14 cellular contexts compared by ENCODE assay signal in genomic region chr3:39096775-39097174, GRCh38. TPM values are rescaled to one million over a fixed set of nuclear protein-coding genes. Genes with fewer than 3 reads are reported as not detected.
DNase-seq lines count a peak whose midpoint lies in the region; ATAC-seq and TF ChIP-seq lines count a peak whose summit lies in the region.
"Had no signal": no experiment of that assay in that cellular context is flagged by ENCODE, and none has a peak within 500 bp of the region (broad histone marks: within the 10 kb centered on the region; RNA-seq: fewer than 3 reads in every experiment).

No MANE protein-coding gene starts in this region.

- intact Hi-C loops in Calu3 (cut with micrococcal nuclease; ENCODE audit: unreplicated experiment): no loop called here

- CTCF ChIA-PET in Calu3 (lab: Charles Lee): interaction anchor here (0.7 to 1.7 kb wide), 5 partner anchors 11 to 195 kb away, joined by 3 to 11 read pairs (median 3); partner anchors contain the start of genes GORASP1 and TTC21A

- no peaks in the 10 kb centered on the region for H3K27me3 ChIP-seq in HAP-1 (ENCODE audit: low read depth)
- H3K27me3 ChIP-seq: ascending aorta, thyroid gland had no signal

- H3K9me3 ChIP-seq in T-helper 17 cell (ENCODE audit: control insufficient read depth, low read length, poor library complexity, severe bottlenecking) (no peaks in the 10 kb centered on the region), HAP-1 (no peaks in the 10 kb centered on the region)
- H3K9me3 ChIP-seq: ascending aorta, thyroid gland had no signal

- H3K36me3 Mint-ChIP-seq in Calu3 (ENCODE audit: insufficient read depth, unreplicated experiment) (peaks cover 27% of the 10 kb centered on the region), T-helper 17 cell (ENCODE audit: low read depth) (peaks cover 6% of the 10 kb centered on the region), nephron (ENCODE audit: low read depth) (peaks cover 47% of the 10 kb centered on the region)

- no peak overlapping the region for H3K4me3 Mint-ChIP-seq in Calu3 (ENCODE audit: low read depth, unreplicated experiment)
- H3K4me3 Mint-ChIP-seq in T-helper 17 cell: no peak overlapping the region
- H3K4me3 Mint-ChIP-seq in nephron: no peak overlapping the region
- H3K4me3 Mint-ChIP-seq: CD4-positive, CD25-positive, alpha-beta regulatory T cell; natural killer cell treated with Interleukin-12 subunit alpha and Interleukin-12 subunit beta and Interleukin-15 and Interleukin-18, amount 100 ng/mL, for 72 hours had no signal

- no peak overlapping the region for H3K4me3 ChIP-seq in HAP-1
- H3K4me3 ChIP-seq: ascending aorta, thyroid gland had no signal

- peak; percentile 59 for DNase-seq in Calu3
- DNase-seq in T-helper 17 cell: no peak
- peak; percentile 65 for DNase-seq in globus pallidus (ENCODE audit: low spot score)
- DNase-seq in NCI-H2196 (lab: John Stamatoyannopoulos, UW; ENCODE audit: unreplicated experiment): no peak
- DNase-seq in HAP-1 (ENCODE audit: low spot score in 2 of 2): no peak
- no peak for DNase-seq in HUDEP-2 (lab: John Stamatoyannopoulos, UW; ENCODE audit: unreplicated experiment in 76 of 76)
- DNase-seq: CD4-positive, CD25-positive, alpha-beta regulatory T cell; NCI-H510A; stimulated activated CD4-positive, alpha-beta T cell treated with anti-CD3 and anti-CD28 coated beads, Interleukin-2, amount 100 ng/mL, for 48 hours; thyroid gland had no signal

- H3K9me3 Mint-ChIP-seq in Calu3 (ENCODE audit: low read depth, unreplicated experiment) (no peaks in the 10 kb centered on the region), nephron (no peaks in the 10 kb centered on the region)
- H3K9me3 Mint-ChIP-seq: CD4-positive, CD25-positive, alpha-beta regulatory T cell; natural killer cell treated with Interleukin-12 subunit alpha and Interleukin-12 subunit beta and Interleukin-15 and Interleukin-18, amount 100 ng/mL, for 72 hours had no signal

- in situ Hi-C loops in HAP-1 (cut with MboI; ENCODE audit: low sequenced_read_pairs): no loop called here

- TF ChIP-seq CTCF in Calu3 (IDR thresholded peaks at IDR 0.05; ENCODE audit: unreplicated experiment) (no peak), nephron (IDR thresholded peaks at IDR 0.05; ENCODE audit: unreplicated experiment in 3 of 3) (no peak)

- H3K36me3 ChIP-seq in HAP-1 (replicated peaks): peaks cover 58% of the 10 kb centered on the region

- BruUV-seq in Calu3 (replicated peaks; lab: Mats Ljungman, UMichigan): TSS peak; percentile 18

- H3K4me1 ChIP-seq in HAP-1: no peaks in the 10 kb centered on the region
- H3K4me1 ChIP-seq: ascending aorta had no signal

- H3K27me3 Mint-ChIP-seq in Calu3 (ENCODE audit: unreplicated experiment): no peaks in the 10 kb centered on the region
- no peaks in the 10 kb centered on the region for H3K27me3 Mint-ChIP-seq in T-helper 17 cell
- H3K27me3 Mint-ChIP-seq in nephron (ENCODE audit: low read depth): no peaks in the 10 kb centered on the region
- H3K27me3 Mint-ChIP-seq: CD4-positive, CD25-positive, alpha-beta regulatory T cell; natural killer cell treated with Interleukin-12 subunit alpha and Interleukin-12 subunit beta and Interleukin-15 and Interleukin-18, amount 100 ng/mL, for 72 hours had no signal

- no peak for ATAC-seq in T-helper 17 cell
- ATAC-seq in GM19328 (IDR thresholded peaks at IDR 0.05; ENCODE audit: unreplicated experiment): no peak
- ATAC-seq: natural killer cell treated with Interleukin-12 subunit alpha and Interleukin-12 subunit beta and Interleukin-15 and Interleukin-18, amount 100 ng/mL, for 72 hours had no signal

- H3K27ac Mint-ChIP-seq in Calu3 (ENCODE audit: unreplicated experiment) (no peak overlapping the region), T-helper 17 cell (peak overlapping the region; percentile 47), nephron (peak overlapping the region; percentile 26 to 86 (median 65))
- H3K27ac Mint-ChIP-seq: natural killer cell treated with Interleukin-12 subunit alpha and Interleukin-12 subunit beta and Interleukin-15 and Interleukin-18, amount 100 ng/mL, for 72 hours had no signal

- peaks cover 17% of the 10 kb centered on the region for H3K4me1 Mint-ChIP-seq in Calu3 (ENCODE audit: low read depth, unreplicated experiment)
- peaks cover 9% of the 10 kb centered on the region for H3K4me1 Mint-ChIP-seq in T-helper 17 cell
- peaks cover 30% of the 10 kb centered on the region for H3K4me1 Mint-ChIP-seq in nephron

RNA-seq across cellular contexts. Expression of gene GORASP1, which starts 10.7 kb away (rescaled TPM):
- total RNA-seq in Calu3 (2022): 54.8 and 58.6 TPM in 2 replicates
- total RNA-seq in T-helper 17 cell: 10 to 100 TPM; 29.2 to 40.1 TPM

RNA-seq across cellular contexts. Expression of gene TTC21A, which starts 10.7 kb away (rescaled TPM):
- total RNA-seq in Calu3 (2022): 8.1 and 9.1 TPM in 2 replicates
- total RNA-seq in T-helper 17 cell: 10 to 100 TPM in 1 of 2 donors, 1 to 10 TPM in 1; 3.5 to 12.3 TPM

RNA-seq across cellular contexts. Expression of gene WDR48, which starts 45.0 kb away (rescaled TPM):
- 30.7 and 34.1 TPM in 2 replicates for total RNA-seq in Calu3 (2022)
- total RNA-seq in T-helper 17 cell: 100 to 1,000 TPM; 102 to 107 TPM

RNA-seq across cellular contexts. Expression of gene SCN11A, which starts 45.0 kb away (rescaled TPM):
- 0.09 TPM in 1 of 2 replicates, not detected in the other for total RNA-seq in Calu3 (2022)
- under 1 TPM in 1 of 2 donors, not detected in 1; 0.05 TPM for total RNA-seq in T-helper 17 cell
- total RNA-seq: ascending aorta; CD4-positive, CD25-positive, alpha-beta regulatory T cell had no signal

RNA-seq across cellular contexts. Expression of gene CSRNP1, which starts 56.6 kb away (rescaled TPM):
- total RNA-seq in Calu3 (2022) (12.6 and 13.4 TPM in 2 replicates), T-helper 17 cell (100 to 1,000 TPM; 356 to 408 TPM)

Comparison
In these comparisons a context has a peak if more than half of its experiments do, and no peak if none do; other contexts are left out.
1. DNase-seq: peak in Calu3 (single experiment) and globus pallidus (single experiment); none in T-helper 17 cell (0 of 3), NCI-H2196 (single experiment), HAP-1 (0 of 2) and HUDEP-2 (0 of 76).